In the genomic region with DNA sequence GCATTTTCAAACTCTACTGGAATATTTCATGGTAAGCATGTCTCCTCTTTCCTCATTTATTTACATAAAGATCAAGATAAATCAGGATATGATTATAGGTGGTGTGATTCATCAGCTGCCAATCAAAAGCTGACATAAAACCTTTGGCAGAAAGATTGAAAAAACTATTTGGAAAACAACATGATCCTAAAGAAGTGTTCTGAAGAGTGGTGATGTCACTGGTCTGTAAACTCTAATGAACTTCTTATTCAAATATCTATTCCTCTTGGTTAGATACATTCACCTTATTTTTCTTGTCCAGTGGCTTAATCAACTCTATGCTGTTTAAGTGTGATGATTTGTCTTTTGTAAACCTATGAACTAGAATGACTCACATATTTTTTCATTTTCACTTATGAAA, we compare ENCODE assay signal across 17 cellular contexts.
"Had no signal": no experiment of that assay in that cellular context is flagged by ENCODE, and none has a peak within 500 bp of the region (broad histone marks: within the 10 kb centered on the region; RNA-seq: fewer than 3 reads in every experiment).

No MANE protein-coding gene starts in this region.

- H3K36me3 ChIP-seq: heart left ventricle, neutrophil, right lobe of liver, suprapubic skin, thyroid gland, uterus had no signal

- H3K4me1 ChIP-seq: suprapubic skin, uterus had no signal

- H3K27ac ChIP-seq: heart left ventricle, neutrophil, psoas muscle, right lobe of liver, suprapubic skin, thyroid gland, uterus had no signal

- H3K9me3 ChIP-seq: neutrophil, psoas muscle, right lobe of liver, suprapubic skin, thyroid gland, uterus had no signal

- H3K27me3 ChIP-seq: heart left ventricle, neutrophil, right lobe of liver, suprapubic skin, thyroid gland, uterus had no signal

- H3K4me3 ChIP-seq: heart left ventricle, psoas muscle, right lobe of liver, suprapubic skin, thyroid gland, uterus had no signal

- DNase-seq: effector memory CD8-positive, alpha-beta T cell; heart left ventricle; hippocampal formation; islet precursor cell; mammary epithelial cell; naive thymus-derived CD4-positive, alpha-beta T cell; nephron progenitor cell; psoas muscle; retina; right lobe of liver; stimulated activated CD4-positive, alpha-beta T cell treated with anti-CD3 and anti-CD28 coated beads, Interleukin-4, amount 100 ng/mL, for 1 hour; stimulated activated CD8-positive, alpha-beta memory T cell treated with anti-CD3 and anti-CD28 coated beads, Interleukin-4, amount 100 ng/mL, for 48 hours; stimulated activated naive CD8-positive, alpha-beta T cell treated with anti-CD3 and anti-CD28 coated beads, Interleukin-15, Interleukin-2, amounts not matched to agents 100 U/mL and 50 U/mL, for 24 hours; thyroid gland; uterus had no signal
